8 cellular contexts compared by ENCODE assay signal in the genomic region with DNA sequence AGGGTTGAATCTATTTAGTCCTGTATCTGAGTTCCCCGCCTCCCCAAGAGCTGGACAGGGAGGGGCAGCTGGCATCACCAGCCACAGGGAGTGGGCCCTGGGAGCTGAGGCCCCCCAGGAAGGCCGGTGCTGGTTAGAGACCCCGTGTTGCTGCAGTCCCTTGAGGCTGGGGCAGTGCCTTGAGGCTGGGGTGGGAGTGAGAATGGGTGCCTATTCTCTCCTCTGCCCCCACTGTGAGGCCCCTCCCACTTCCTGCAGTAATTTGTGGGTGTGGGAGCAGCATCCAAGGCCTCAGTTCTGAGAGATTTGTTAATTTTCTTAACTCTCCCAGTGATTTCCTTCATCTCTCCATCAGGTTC. TPM values are rescaled to one million over a fixed set of nuclear protein-coding genes. Genes with fewer than 3 reads are reported as not detected.
DNase-seq lines count a peak whose midpoint lies in the region; ATAC-seq and TF ChIP-seq lines count a peak whose summit lies in the region.

No MANE protein-coding gene starts in this region.

- no peaks in the 10 kb centered on the region for H4K20me1 ChIP-seq in neural progenitor cell (ENCODE audit: low read depth)

- CTCF ChIA-PET in Calu3 (lab: Charles Lee): interaction anchor here (3.8 to 3.9 kb wide), 2 partner anchors 9 to 17 kb away, joined by 23 to 29 read pairs; no protein-coding TSS in a partner anchor
- CTCF ChIA-PET in MCF 10A (lab: Yijun Ruan, JAX): interaction anchor here (0.6 to 7.8 kb wide), 4 partner anchors 10 to 239 kb away, joined by 3 to 194 read pairs (median 44); no protein-coding TSS in a partner anchor
- CTCF ChIA-PET in HEK293T (lab: Yijun Ruan, JAX): interaction anchor here (0.7 to 3.6 kb wide), 4 partner anchors 17 to 270 kb away, joined by 3 to 30 read pairs (median 4); no protein-coding TSS in a partner anchor

- H3K79me2 ChIP-seq in neural progenitor cell (ENCODE audit: low read depth): peaks cover 19% of the 10 kb centered on the region

- H3K36me3 Mint-ChIP-seq in Calu3 (ENCODE audit: insufficient read depth, unreplicated experiment): peaks cover 44% of the 10 kb centered on the region
- H3K36me3 Mint-ChIP-seq in MCF 10A (ENCODE audit: insufficient read depth, unreplicated experiment): peaks cover 7% of the 10 kb centered on the region
- peaks cover 6% of the 10 kb centered on the region for H3K36me3 Mint-ChIP-seq in neural progenitor cell

- TF ChIP-seq CTCF in Calu3 (IDR thresholded peaks at IDR 0.05; ENCODE audit: unreplicated experiment) (no peak), MCF 10A (IDR thresholded peaks at IDR 0.05; ENCODE audit: unreplicated experiment) (no peak), neural progenitor cell (IDR thresholded peaks at IDR 0.05) (no peak), GM10266 (IDR thresholded peaks at IDR 0.05; ENCODE audit: control insufficient read depth, insufficient read depth, low read depth, missing control alignments) (no peak)

- intact Hi-C loops in Calu3 (cut with micrococcal nuclease; ENCODE audit: unreplicated experiment) (loop anchor here (5.0 kb wide), 1 partner anchor 145 kb away; no protein-coding TSS in a partner anchor), MCF 10A (cut with micrococcal nuclease) (no loop called here)

- H3K36me3 ChIP-seq in SJSA1 (peaks cover 16% of the 10 kb centered on the region), neural progenitor cell (no peaks in the 10 kb centered on the region)

- POLR2A ChIA-PET in MCF 10A (lab: Yijun Ruan, JAX) (interaction anchor here (3.2 to 5.2 kb wide), 4 partner anchors 10 to 148 kb away, joined by 14 to 94 read pairs (median 60); partner anchors contain the start of gene THRAP3), HEK293T (lab: Yijun Ruan, JAX) (interaction anchor here (0.9 to 4.4 kb wide), 2 partner anchors 9 to 71 kb away, joined by 3 to 42 read pairs; no protein-coding TSS in a partner anchor)

- H3K9me3 Mint-ChIP-seq in Calu3 (ENCODE audit: low read depth, unreplicated experiment): no peaks in the 10 kb centered on the region
- H3K9me3 Mint-ChIP-seq in MCF 10A (ENCODE audit: unreplicated experiment): no peaks in the 10 kb centered on the region
- H3K9me3 Mint-ChIP-seq in neural progenitor cell: peaks cover 1% of the 10 kb centered on the region

- no peak overlapping the region for H2AFZ ChIP-seq in neural progenitor cell (replicated peaks)

- peaks cover 56% of the 10 kb centered on the region for H3F3A ChIP-seq in neural progenitor cell (ENCODE audit: low read depth)

- no peak overlapping the region for H3K4me2 ChIP-seq in neural progenitor cell

- no peak overlapping the region for H3K9ac ChIP-seq in neural progenitor cell

- H3K4me1 ChIP-seq in SJSA1 (replicated peaks) (peaks cover 43% of the 10 kb centered on the region), neural progenitor cell (peaks cover 29% of the 10 kb centered on the region)

- H3K4me3 Mint-ChIP-seq in Calu3 (ENCODE audit: low read depth, unreplicated experiment) (no peak overlapping the region), MCF 10A (ENCODE audit: unreplicated experiment) (no peak overlapping the region), neural progenitor cell (peak overlapping the region; percentile 53)

- H3K27me3 ChIP-seq in SJSA1 (replicated peaks) (no peaks in the 10 kb centered on the region), neural progenitor cell (peaks cover 15% of the 10 kb centered on the region)

- no peak for ATAC-seq in GM21367 (IDR thresholded peaks at IDR 0.05; ENCODE audit: unreplicated experiment)
- no peak for ATAC-seq in left lobe of liver

- H3K4me1 Mint-ChIP-seq in Calu3 (ENCODE audit: low read depth, unreplicated experiment): peaks cover 22% of the 10 kb centered on the region
- peaks cover 24% of the 10 kb centered on the region for H3K4me1 Mint-ChIP-seq in MCF 10A (ENCODE audit: insufficient read depth, unreplicated experiment)
- peaks cover 56% of the 10 kb centered on the region for H3K4me1 Mint-ChIP-seq in neural progenitor cell

- BruUV-seq in Calu3 (replicated peaks; lab: Mats Ljungman, UMichigan) (no TSS peak), MCF 10A (replicated peaks; lab: Mats Ljungman, UMichigan) (no TSS peak)

- H3K9me3 ChIP-seq in SJSA1 (replicated peaks): no peaks in the 10 kb centered on the region
- H3K9me3 ChIP-seq in neural progenitor cell (ENCODE audit: low read depth): no peaks in the 10 kb centered on the region

- H3K27ac Mint-ChIP-seq in Calu3 (ENCODE audit: unreplicated experiment): peak overlapping the region; percentile 52
- H3K27ac Mint-ChIP-seq in MCF 10A (ENCODE audit: low read depth, unreplicated experiment): peak overlapping the region; percentile 100
- no peak overlapping the region for H3K27ac Mint-ChIP-seq in neural progenitor cell

- H3K27me3 Mint-ChIP-seq in Calu3 (ENCODE audit: unreplicated experiment): no peaks in the 10 kb centered on the region
- H3K27me3 Mint-ChIP-seq in MCF 10A (ENCODE audit: insufficient read depth, unreplicated experiment): no peaks in the 10 kb centered on the region
- H3K27me3 Mint-ChIP-seq in neural progenitor cell (ENCODE audit: insufficient read depth, low read depth): peaks cover 9% of the 10 kb centered on the region

- H3K4me3 ChIP-seq in SJSA1 (no peak overlapping the region), neural progenitor cell (no peak overlapping the region)

- no peak for DNase-seq in Calu3
- DNase-seq in SJSA1 (ENCODE audit: low read depth in 1 of 2, low spot score in 2 of 2): no peak
- DNase-seq in MCF 10A (ENCODE audit: unreplicated experiment): no peak
- DNase-seq in neural progenitor cell (ENCODE audit: low spot score): no peak
- DNase-seq in GM10266 (ENCODE audit: extremely low spot score): no peak
- no peak for DNase-seq in HEK293T (ENCODE audit: extremely low spot score)
- no peak for DNase-seq in left lobe of liver (ENCODE audit: low spot score)

- peak overlapping the region; percentile 94; the same call in 1 of the 2 replicates for H3K27ac ChIP-seq in SJSA1
- H3K27ac ChIP-seq in neural progenitor cell: no peak overlapping the region

TF ChIP-seq in HEK293T, 16 proteins besides CTCF, POLR2A, EP300 and RAD21:
- no peak for TF ChIP-seq LEF1 (IDR thresholded peaks at IDR 0.05; ENCODE audit: borderline replicate concordance)

RNA-seq across cellular contexts. Expression of gene TRAPPC3, which starts 2.5 kb away (rescaled TPM):
- total RNA-seq in Calu3 (2022) (70.3 and 71.5 TPM in 2 replicates), MCF 10A (2022) (72.8 and 75.5 TPM in 2 replicates), neural progenitor cell (ENCODE audit: low replicate concordance) (44.9 and 69.4 TPM in 2 replicates), left lobe of liver (24.8 TPM)
- 134 and 167 TPM in 2 replicates for total RNA-seq in SJSA1 (2014; rRNA removed; shearing (Covaris generic))

RNA-seq across cellular contexts. Expression of gene MAP7D1, which starts 4.1 kb away (rescaled TPM):
- 96.2 and 98.3 TPM in 2 replicates for total RNA-seq in Calu3 (2022)
- total RNA-seq in SJSA1 (2014; rRNA removed; shearing (Covaris generic)): 191 and 218 TPM in 2 replicates
- 131 and 170 TPM in 2 replicates for total RNA-seq in MCF 10A (2022)
- total RNA-seq in neural progenitor cell (ENCODE audit: low replicate concordance): 35.0 and 81.1 TPM in 2 replicates
- total RNA-seq in left lobe of liver: 13.3 TPM

RNA-seq across cellular contexts. Expression of gene COL8A2, which starts 26.8 kb away (rescaled TPM):
- 0.07 TPM in 1 of 2 replicates, not detected in the other for total RNA-seq in Calu3 (2022)
- total RNA-seq in SJSA1 (2014; rRNA removed; shearing (Covaris generic)): 1.1 and 1.2 TPM in 2 replicates
- not detected in 2 replicates for total RNA-seq in MCF 10A (2022)
- total RNA-seq in neural progenitor cell (ENCODE audit: low replicate concordance): 0.06 TPM in 1 of 2 replicates, not detected in the other
- 0.50 TPM for total RNA-seq in left lobe of liver
